Comparison of ENCODE assay signal across 8 cellular contexts in genomic region chr7:131235489-131236317, GRCh38.
DNase-seq lines count a peak whose midpoint lies in the region; ATAC-seq and TF ChIP-seq lines count a peak whose summit lies in the region.

No MANE protein-coding gene starts in this region.

- peak; percentile 66 for DNase-seq in DMS53 treated with DMSO at 0.1 percent for 48 hours (lab: John Stamatoyannopoulos, UW; ENCODE audit: unreplicated experiment)
- DNase-seq in Panc1 (ENCODE audit: low read depth, low spot score) = peak; percentile 98
- peak; percentile 89 for DNase-seq in activated effector memory CD4-positive, alpha-beta T cell treated with anti-CD3 and anti-CD28 coated beads, Interleukin-2, amount 50 U/mL, for 16 hours
- DNase-seq in head of caudate nucleus = peak in 34 of 42 donors; percentile 19 to 83 (median 46)
- peak; percentile 64 to 79 (median 68) for DNase-seq in stimulated activated CD4-positive, alpha-beta T cell treated with anti-CD3 and anti-CD28 coated beads, Interleukin-12 subunit alpha, Interleukin-12 subunit beta, amount 100 ng/mL, for 48 hours (ENCODE audit: low read depth in 2 of 3, low spot score in 1 of 3)
- no peak for DNase-seq in 8988T

- POLR2A ChIA-PET in Panc1 (lab: Charles Lee) = no interaction called here

- no peak overlapping the region for H3K27ac ChIP-seq in Panc1 (ENCODE audit: low read length)

- CTCF ChIA-PET in Panc1 (lab: Charles Lee) = no interaction called here

- in situ Hi-C loops in Panc1 (cut with HindIII; ENCODE audit: low pct_unique_long_range_greater_than_20kb, low sequenced_read_pairs) = no loop called here

- no TSS peak for BruUV-seq in Panc1 (replicated peaks; lab: Mats Ljungman, UMichigan)

- intact Hi-C loops in Panc1 (cut with micrococcal nuclease; ENCODE audit: unreplicated experiment) (no loop called here), head of caudate nucleus (cut with DNase I) (no loop called here)

- H3K9me3 ChIP-seq in Panc1 (ENCODE audit: control insufficient read depth, insufficient read depth, low read depth, low read length) = no peaks in the 10 kb centered on the region

- H3K27me3 ChIP-seq in Panc1 (ENCODE audit: control insufficient read depth, insufficient read depth, low read length) = no peaks in the 10 kb centered on the region

- ATAC-seq in Panc1 (peak; percentile 86), GM19455 (IDR thresholded peaks at IDR 0.05; ENCODE audit: unreplicated experiment) (no peak), GM19035 (IDR thresholded peaks at IDR 0.05; ENCODE audit: unreplicated experiment) (no peak)

- H3K36me3 ChIP-seq in Panc1 (ENCODE audit: control insufficient read depth, insufficient read depth, low read length) = no peaks in the 10 kb centered on the region

- H3K4me1 ChIP-seq in Panc1 (ENCODE audit: control insufficient read depth, insufficient read depth, low read length) = no peaks in the 10 kb centered on the region

- H3K4me3 ChIP-seq in Panc1 (ENCODE audit: low read depth in 2 of 2, low read length in 2 of 2) = peak overlapping the region in 1 of 2 experiments; percentile 25; a peak in 3 of 4 replicates

- no peak for TF ChIP-seq CTCF in Panc1 (IDR thresholded peaks at IDR 0.05)
